8 cellular contexts compared by ENCODE assay signal in the genomic region with DNA sequence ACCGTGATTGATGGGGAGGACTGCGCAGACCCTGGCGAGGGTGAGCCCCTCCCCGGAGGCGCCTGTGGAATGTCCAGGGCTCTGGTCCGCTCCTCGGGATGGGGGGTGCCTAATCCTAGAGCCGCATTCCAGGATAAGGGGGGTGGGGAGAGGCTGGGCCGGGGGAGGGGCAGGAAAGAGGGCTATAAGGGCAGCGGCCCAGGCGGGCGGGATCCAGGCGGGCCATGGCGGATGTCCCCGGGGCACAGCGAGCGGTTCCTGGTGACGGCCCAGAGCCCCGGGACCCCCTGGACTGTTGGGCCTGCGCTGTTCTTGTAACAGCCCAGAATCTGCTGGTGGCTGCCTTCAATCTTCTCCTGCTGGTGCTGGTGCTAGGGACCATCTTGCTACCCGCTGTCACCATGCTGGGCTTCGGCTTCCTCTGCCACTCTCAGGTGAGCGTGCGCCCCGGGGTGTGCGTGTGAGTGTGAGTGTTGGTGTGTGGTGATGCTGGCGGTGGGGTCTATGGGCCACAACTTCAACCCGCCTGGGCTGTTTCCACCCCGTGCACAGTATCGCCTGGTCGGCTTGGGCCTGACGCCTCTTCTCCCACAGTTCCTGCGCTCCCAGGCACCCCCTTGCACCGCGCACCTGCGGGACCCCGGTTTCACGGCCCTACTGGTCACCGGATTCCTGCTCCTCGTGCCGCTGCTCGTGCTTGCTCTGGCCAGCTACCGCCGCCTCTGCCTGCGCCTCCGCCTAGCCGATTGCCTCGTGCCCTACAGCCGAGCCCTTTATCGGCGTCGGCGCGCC. TPM values are rescaled to one million over a fixed set of nuclear protein-coding genes. Genes with fewer than 3 reads are reported as not detected.
DNase-seq lines count a peak whose midpoint lies in the region; ATAC-seq lines count a peak whose summit lies in the region.

A gene with protein sequence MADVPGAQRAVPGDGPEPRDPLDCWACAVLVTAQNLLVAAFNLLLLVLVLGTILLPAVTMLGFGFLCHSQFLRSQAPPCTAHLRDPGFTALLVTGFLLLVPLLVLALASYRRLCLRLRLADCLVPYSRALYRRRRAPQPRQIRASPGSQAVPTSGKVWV (plus strand): TSS at position 216 of the 792 bp plus-strand sequence. CDS start 9 bp downstream, at position 225.

- H3K36me3 Mint-ChIP-seq in activated T-cell treated with anti-CD3 and anti-CD28 coated beads, Interleukin-2, amount 50 U/mL, for 72 hours (ENCODE audit: insufficient read depth in 2 of 2), result peaks cover 2 to 11% of the 10 kb centered on the region in 2 donors

- peaks cover 25% of the 10 kb centered on the region for H3K4me1 Mint-ChIP-seq in activated T-cell treated with anti-CD3 and anti-CD28 coated beads, Interleukin-2, amount 50 U/mL, for 72 hours (ENCODE audit: low read depth)

- no peak for ATAC-seq in activated T-cell treated with anti-CD3 and anti-CD28 coated beads, Interleukin-2, amount 50 U/mL, for 72 hours (replicated peaks in 1 of 2)
- no peak for ATAC-seq in GM19351 (IDR thresholded peaks at IDR 0.05; ENCODE audit: unreplicated experiment)

- no peaks in the 10 kb centered on the region for H3K9me3 Mint-ChIP-seq in activated T-cell treated with anti-CD3 and anti-CD28 coated beads, Interleukin-2, amount 50 U/mL, for 72 hours

- peak within 1 kb of the TSS; percentile 92 for H3K4me3 ChIP-seq in HUES48 (ENCODE audit: low read depth, low read length)
- H3K4me3 ChIP-seq in iPS-18a (ENCODE audit: low read length), result peak within 1 kb of the TSS; percentile 80
- peak within 1 kb of the TSS in 3 of 7 experiments; percentile 44 to 68 (median 64) for H3K4me3 ChIP-seq in skin epidermis

- peak within 1 kb of the TSS in 1 of 2 donors; percentile 31 for H3K4me3 Mint-ChIP-seq in activated T-cell treated with anti-CD3 and anti-CD28 coated beads, Interleukin-2, amount 50 U/mL, for 72 hours

- H3K27me3 Mint-ChIP-seq in activated T-cell treated with anti-CD3 and anti-CD28 coated beads, Interleukin-2, amount 50 U/mL, for 72 hours (ENCODE audit: low read depth), result no peaks in the 10 kb centered on the region

- H3K27me3 ChIP-seq in HUES48 (ENCODE audit: control insufficient read depth, insufficient read depth, low read length) (peaks cover 56% of the 10 kb centered on the region), iPS-18a (ENCODE audit: control insufficient read depth, insufficient read depth, low read length) (peaks cover 58% of the 10 kb centered on the region)

- H3K27ac ChIP-seq in HUES48 (ENCODE audit: low read depth, low read length), result peak within 1 kb of the TSS; percentile 78
- no peak within 1 kb of the TSS for H3K27ac ChIP-seq in iPS-18a (ENCODE audit: low read length)
- peak within 1 kb of the TSS in 18 of 21 experiments; percentile 5 to 96 (median 86) for H3K27ac ChIP-seq in skin epidermis

- peaks cover 12% of the 10 kb centered on the region for H3K36me3 ChIP-seq in HUES48 (ENCODE audit: control insufficient read depth, insufficient read depth, low read length)
- no peaks in the 10 kb centered on the region for H3K36me3 ChIP-seq in iPS-18a (ENCODE audit: control insufficient read depth, low read depth, low read length)

- H3K9me3 ChIP-seq in HUES48 (ENCODE audit: control insufficient read depth, insufficient read depth, low read length) (no peaks in the 10 kb centered on the region), iPS-18a (ENCODE audit: control insufficient read depth, low read depth, low read length) (no peaks in the 10 kb centered on the region)

- no peak for DNase-seq in activated T-cell treated with anti-CD3 and anti-CD28 coated beads, Interleukin-2, amount 50 U/mL, for 72 hours
- DNase-seq in NCI-H2171 treated with DMSO at 0.1 percent for 48 hours (lab: John Stamatoyannopoulos, UW), result no peak
- no peak for DNase-seq in activated CD4-positive, CD25-positive, alpha-beta regulatory T cell treated with anti-CD3 and anti-CD28 coated beads, Interleukin-2, amount 50 U/mL, for 72 hours
- DNase-seq in GM19240 (ENCODE audit: insufficient read length, low spot score), result no peak

- H3K4me1 ChIP-seq in HUES48 (ENCODE audit: control insufficient read depth, insufficient read depth, low read length), result peaks cover 31% of the 10 kb centered on the region; the same call in 1 of the 2 replicates
- peaks cover 26% of the 10 kb centered on the region for H3K4me1 ChIP-seq in iPS-18a (ENCODE audit: control insufficient read depth, low read depth, low read length)

- H3K27ac Mint-ChIP-seq in activated T-cell treated with anti-CD3 and anti-CD28 coated beads, Interleukin-2, amount 50 U/mL, for 72 hours, result peak within 1 kb of the TSS; percentile 76

- no peak within 1 kb of the TSS for H3K9ac ChIP-seq in HUES48 (ENCODE audit: low read depth, low read length)
- no peak within 1 kb of the TSS for H3K9ac ChIP-seq in iPS-18a (ENCODE audit: low read length)

RNA-seq across cellular contexts. Expression of the gene that starts here (rescaled TPM):
- total RNA-seq in activated T-cell treated with anti-CD3 and anti-CD28 coated beads, Interleukin-2, amount 50 U/mL, for 72 hours, result 1 to 10 TPM; 5.2 to 5.3 TPM
